In the genomic region with DNA sequence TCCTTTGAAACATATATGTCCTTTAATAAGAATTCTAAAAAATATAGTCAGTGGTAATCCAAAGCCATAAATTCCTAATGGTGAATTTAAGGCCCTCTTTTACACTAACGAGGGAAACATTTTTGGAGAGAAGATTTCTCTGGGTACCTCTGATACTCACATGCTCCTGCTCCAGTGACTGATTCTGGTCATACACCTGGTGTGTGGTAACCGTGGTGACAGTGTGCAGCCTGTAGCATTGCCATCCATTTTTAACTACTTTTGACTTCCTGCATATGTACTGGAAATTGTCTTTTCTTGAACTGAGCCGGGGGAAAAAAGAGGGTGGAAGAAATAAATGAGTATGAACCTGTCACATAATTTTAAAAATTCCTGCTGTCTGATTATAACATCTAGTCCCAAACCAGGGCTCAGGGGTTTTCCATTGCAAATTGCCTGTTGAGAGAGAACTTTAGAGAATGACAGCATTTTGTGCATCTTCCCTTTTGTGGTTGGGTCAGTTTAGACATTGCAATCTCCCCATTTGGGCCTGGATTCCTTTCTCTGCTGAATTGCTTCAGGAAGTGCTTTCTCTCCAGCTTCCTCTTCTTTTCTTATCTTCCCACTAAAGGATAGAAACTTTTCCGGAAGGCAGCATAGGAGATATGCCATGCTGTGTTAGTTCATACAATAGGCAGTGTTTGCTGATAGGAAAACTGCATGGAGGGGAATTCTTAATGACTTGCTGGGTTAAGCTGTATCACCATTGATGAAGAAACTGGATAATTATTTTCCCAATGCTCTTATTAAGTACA, we compare ENCODE assay signal across 11 cellular contexts.
DNase-seq lines count a peak whose midpoint lies in the region; ATAC-seq lines count a peak whose summit lies in the region.
"Had no signal": no experiment of that assay in that cellular context is flagged by ENCODE, and none has a peak within 500 bp of the region (broad histone marks: within the 10 kb centered on the region; RNA-seq: fewer than 3 reads in every experiment).

No MANE protein-coding gene starts in this region.

- H3K4me1 ChIP-seq in BLaER1 treated with 17β-estradiol and CSF1 and Interleukin-3, amounts not matched to agents 10 nM and 100 nM = peaks cover 0 to 14% (median 2%) of the 10 kb centered on the region in 10 experiments; a peak in 8 of 20 replicates
- H3K4me1 ChIP-seq: ascending aorta had no signal

- no peak overlapping the region for H3K27ac ChIP-seq in BLaER1 treated with 17β-estradiol and CSF1 and Interleukin-3, amounts not matched to agents 10 nM and 100 nM
- H3K27ac ChIP-seq: ascending aorta, skin epidermis had no signal

- peak overlapping the region in 6 of 11 experiments; percentile 2 to 36 (median 27); a peak in 7 of 22 replicates for H3K4me2 ChIP-seq in BLaER1 treated with 17β-estradiol and CSF1 and Interleukin-3, amounts not matched to agents 10 nM and 100 nM

- no peak overlapping the region for H3K4me3 ChIP-seq in BLaER1 treated with 17β-estradiol and CSF1 and Interleukin-3, amounts not matched to agents 10 nM and 100 nM
- H3K4me3 ChIP-seq: ascending aorta, skin epidermis had no signal

- H3K9ac ChIP-seq in BLaER1 treated with 17β-estradiol and CSF1 and Interleukin-3, amounts not matched to agents 10 nM and 100 nM = no peak overlapping the region

- H3K9me3 ChIP-seq in BLaER1 treated with 17β-estradiol and CSF1 and Interleukin-3, amounts not matched to agents 10 nM and 100 nM (replicated peaks in 1 of 11) = no peaks in the 10 kb centered on the region
- H3K9me3 ChIP-seq: ascending aorta had no signal

- no peaks in the 10 kb centered on the region for H3K27me3 ChIP-seq in BLaER1 treated with 17β-estradiol and CSF1 and Interleukin-3, amounts not matched to agents 10 nM and 100 nM
- H3K27me3 ChIP-seq: ascending aorta had no signal

- no peaks in the 10 kb centered on the region for H4K20me1 ChIP-seq in BLaER1 treated with 17β-estradiol and CSF1 and Interleukin-3, amounts not matched to agents 10 nM and 100 nM

- DNase-seq in middle frontal gyrus (ENCODE audit: extremely low spot score, low spot score) = no peak
- DNase-seq in left lobe of liver (ENCODE audit: low spot score) = no peak
- DNase-seq in GM19240 (ENCODE audit: insufficient read length, low spot score) = no peak
- DNase-seq: NCI-H1436 had no signal

- no peaks in the 10 kb centered on the region for H3K36me3 ChIP-seq in BLaER1 treated with 17β-estradiol and CSF1 and Interleukin-3, amounts not matched to agents 10 nM and 100 nM
- H3K36me3 ChIP-seq: ascending aorta had no signal

- ATAC-seq in GM19328 (IDR thresholded peaks at IDR 0.05; ENCODE audit: unreplicated experiment) (peak; percentile 92), HG02763 (IDR thresholded peaks at IDR 0.05; ENCODE audit: unreplicated experiment) (peak; percentile 59), HG03575 (IDR thresholded peaks at IDR 0.05; ENCODE audit: extremely low read depth, insufficient number of reproducible peaks, low FRiP score, unreplicated experiment) (peak; percentile 83), left lobe of liver (no peak)
- ATAC-seq in activated CD4-positive, CD25-positive, alpha-beta regulatory T cell treated with anti-CD3 and anti-CD28 coated beads, Interleukin-2, amount 50 U/mL, for 24 hours = no peak

Comparison
In these comparisons a context has a peak if more than half of its experiments do, and no peak if none do; other contexts are left out.
1. ATAC-seq: peak in GM19328 (single experiment), HG02763 (single experiment) and HG03575 (single experiment); none in activated CD4-positive, CD25-positive, alpha-beta regulatory T cell treated with anti-CD3 and anti-CD28 coated beads, Interleukin-2, amount 50 U/mL, for 24 hours (0 of 2) and left lobe of liver (single experiment).